Comparison of ENCODE assay signal across 26 cellular contexts in genomic region chr22:48846200-48846599, GRCh38.
"Had no signal": no experiment of that assay in that cellular context is flagged by ENCODE, and none has a peak within 500 bp of the region (broad histone marks: within the 10 kb centered on the region; RNA-seq: fewer than 3 reads in every experiment).

No MANE protein-coding gene starts in this region.

- H3K36me3 ChIP-seq: neutrophil, pancreas, right lobe of liver, sigmoid colon, stomach, thoracic aorta, thyroid gland, tibial nerve, upper lobe of left lung, vagina had no signal

- DNase-seq: naive thymus-derived CD8-positive, alpha-beta T cell; nephron progenitor cell; nucleus accumbens; psoas muscle; right lobe of liver; sigmoid colon; small intestine; stimulated activated CD4-positive, alpha-beta T cell treated with anti-CD3 and anti-CD28 coated beads, Interleukin-15, amount 100 ng/mL, for 24 hours; stimulated activated CD4-positive, alpha-beta T cell treated with anti-CD3 and anti-CD28 coated beads, Interleukin-2, amount 100 ng/mL, for 24 hours; stimulated activated CD4-positive, alpha-beta T cell treated with anti-CD3 and anti-CD28 coated beads, Interleukin-2, amount 100 ng/mL, for 48 hours; stimulated activated CD4-positive, alpha-beta T cell treated with anti-CD3 and anti-CD28 coated beads, Interleukin-4, amount 100 ng/mL, for 24 hours; stimulated activated naive B cell treated with anti-CD40 and anti-IgM and Interleukin-4, amounts not matched to agents 10 μg/mL and 1 μg/mL and 100 μg/mL, for 72 hours; stimulated activated naive CD4-positive, alpha-beta T cell treated with Interleukin-2 at 50 U/mL for 16 hours; stomach; thyroid gland; trophoblast cell; upper lobe of left lung had no signal

- H3K4me3 ChIP-seq: pancreas, psoas muscle, right lobe of liver, sigmoid colon, stomach, thoracic aorta, thyroid gland, tibial nerve, upper lobe of left lung, vagina had no signal

- H3K4me1 Mint-ChIP-seq: naive thymus-derived CD8-positive, alpha-beta T cell; neural crest cell; stimulated activated effector memory CD8-positive, alpha-beta T cell treated with anti-CD3 and anti-CD28 coated beads, Interleukin-12 subunit alpha, Interleukin-12 subunit beta, amount 100 ng/mL, for 72 hours; stimulated activated naive B cell treated with anti-CD40 and anti-IgM and Interleukin-4, amounts not matched to agents 10 μg/mL and 1 μg/mL and 100 μg/mL, for 72 hours had no signal

- H3K27ac ChIP-seq: neutrophil, pancreas, psoas muscle, right lobe of liver, sigmoid colon, stomach, thoracic aorta, thyroid gland, tibial nerve, upper lobe of left lung, vagina had no signal

- H3K9me3 ChIP-seq: neutrophil, pancreas, psoas muscle, right lobe of liver, sigmoid colon, stomach, thoracic aorta, thyroid gland, tibial nerve, upper lobe of left lung, vagina had no signal

- H3K4me1 ChIP-seq: pancreas, psoas muscle, right lobe of liver, sigmoid colon, stomach, thyroid gland, tibial nerve, upper lobe of left lung, vagina had no signal

- H3K9me3 Mint-ChIP-seq: natural killer cell treated with Interleukin-12 subunit alpha and Interleukin-12 subunit beta and Interleukin-15 and Interleukin-18, amount 100 ng/mL, for 72 hours; nephron progenitor cell; neural crest cell; stimulated activated effector memory CD8-positive, alpha-beta T cell treated with anti-CD3 and anti-CD28 coated beads, Interleukin-12 subunit alpha, Interleukin-12 subunit beta, amount 100 ng/mL, for 72 hours; stimulated activated naive B cell treated with anti-CD40 and anti-IgM and Interleukin-4, amounts not matched to agents 10 μg/mL and 1 μg/mL and 100 μg/mL, for 72 hours; stimulated activated naive CD8-positive, alpha-beta T cell treated with anti-CD3 and anti-CD28 coated beads, Interleukin-15, Interleukin-2, amounts not matched to agents 100 ng/mL and 50 ng/mL, for 24 hours had no signal

- H3K4me3 Mint-ChIP-seq: naive thymus-derived CD8-positive, alpha-beta T cell; natural killer cell treated with Interleukin-12 subunit alpha and Interleukin-12 subunit beta and Interleukin-15 and Interleukin-18, amount 100 ng/mL, for 72 hours; nephron progenitor cell; neural crest cell; stimulated activated effector memory CD8-positive, alpha-beta T cell treated with anti-CD3 and anti-CD28 coated beads, Interleukin-12 subunit alpha, Interleukin-12 subunit beta, amount 100 ng/mL, for 72 hours; stimulated activated naive B cell treated with anti-CD40 and anti-IgM and Interleukin-4, amounts not matched to agents 10 μg/mL and 1 μg/mL and 100 μg/mL, for 72 hours; stimulated activated naive CD8-positive, alpha-beta T cell treated with anti-CD3 and anti-CD28 coated beads, Interleukin-15, Interleukin-2, amounts not matched to agents 100 ng/mL and 50 ng/mL, for 24 hours had no signal

- H3K27ac Mint-ChIP-seq: natural killer cell treated with Interleukin-12 subunit alpha and Interleukin-12 subunit beta and Interleukin-15 and Interleukin-18, amount 100 ng/mL, for 72 hours; nephron progenitor cell; stimulated activated effector memory CD8-positive, alpha-beta T cell treated with anti-CD3 and anti-CD28 coated beads, Interleukin-12 subunit alpha, Interleukin-12 subunit beta, amount 100 ng/mL, for 72 hours; stimulated activated naive B cell treated with anti-CD40 and anti-IgM and Interleukin-4, amounts not matched to agents 10 μg/mL and 1 μg/mL and 100 μg/mL, for 72 hours; stimulated activated naive CD8-positive, alpha-beta T cell treated with anti-CD3 and anti-CD28 coated beads, Interleukin-15, Interleukin-2, amounts not matched to agents 100 ng/mL and 50 ng/mL, for 24 hours had no signal

- H3K36me3 Mint-ChIP-seq: naive thymus-derived CD8-positive, alpha-beta T cell; natural killer cell treated with Interleukin-12 subunit alpha and Interleukin-12 subunit beta and Interleukin-15 and Interleukin-18, amount 100 ng/mL, for 72 hours; stimulated activated effector memory CD8-positive, alpha-beta T cell treated with anti-CD3 and anti-CD28 coated beads, Interleukin-12 subunit alpha, Interleukin-12 subunit beta, amount 100 ng/mL, for 72 hours; stimulated activated naive B cell treated with anti-CD40 and anti-IgM and Interleukin-4, amounts not matched to agents 10 μg/mL and 1 μg/mL and 100 μg/mL, for 72 hours had no signal
